ENCODE assay signal across 8 cellular contexts in the genomic region with DNA sequence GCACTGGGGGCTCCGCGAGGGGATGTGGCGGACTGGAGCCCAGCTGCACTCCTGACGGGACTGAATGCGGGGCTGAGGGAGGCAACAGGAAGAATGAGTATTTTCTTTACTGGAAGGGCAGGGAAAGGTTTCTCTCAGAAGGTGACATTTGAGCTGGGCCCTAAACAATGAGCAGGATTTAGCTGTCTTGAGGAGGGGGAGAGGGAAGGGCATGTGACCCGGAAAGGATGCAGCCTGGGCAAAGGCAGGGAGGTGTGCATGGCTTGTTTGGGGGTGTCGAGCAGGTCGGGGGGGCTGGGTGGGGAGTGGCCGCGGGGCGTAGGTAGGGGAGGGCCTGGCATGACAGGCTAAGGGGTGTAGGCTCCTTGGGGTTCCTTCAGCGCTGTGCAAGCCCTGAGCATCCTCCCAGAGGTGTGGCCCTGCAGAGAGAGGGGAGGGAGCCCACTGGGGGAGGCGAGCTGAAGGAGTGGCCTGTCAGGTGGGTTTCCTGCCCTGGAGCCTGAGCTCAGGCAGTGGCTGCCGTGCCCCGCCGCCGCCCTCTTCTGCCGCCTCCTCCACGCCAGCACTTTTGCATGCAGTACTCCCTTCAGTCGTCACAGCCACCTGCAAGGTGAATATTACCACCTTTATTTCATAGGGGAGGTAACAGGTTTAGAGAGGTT. TPM values are rescaled to one million over a fixed set of nuclear protein-coding genes. Genes with fewer than 3 reads are reported as not detected.
A peak's percentile ranks its signal among the peaks of the same experiment; 100 is the strongest.
DNase-seq lines count a peak whose midpoint lies in the region; ATAC-seq, FAIRE-seq and TF ChIP-seq lines count a peak whose summit lies in the region.

No MANE protein-coding gene starts in this region.

- TF ChIP-seq EP300 in HepG2 (IDR thresholded peaks at IDR 0.05; ENCODE audit: low read depth in 2 of 2, low read length in 2 of 2), result no peak
- TF ChIP-seq EP300 in HepG2 (CRISPR knock-in tag; IDR thresholded peaks at IDR 0.05; ENCODE audit: borderline replicate concordance), result no peak

- H3K4me1 ChIP-seq in ES-I3 (ENCODE audit: insufficient read depth, low read length) (peaks cover 29% of the 10 kb centered on the region), RWPE2 (ENCODE audit: insufficient read depth, poor library complexity, severe bottlenecking) (peaks cover 31% of the 10 kb centered on the region), adipocyte (ENCODE audit: control insufficient read depth, insufficient read depth, low read length) (peaks cover 64% of the 10 kb centered on the region), HepG2 (ENCODE audit: insufficient read depth, low read length) (peaks cover 55% of the 10 kb centered on the region)

- no peaks in the 10 kb centered on the region for H4K20me1 ChIP-seq in HepG2 (ENCODE audit: insufficient read depth, low read length)

- H3K4me2 ChIP-seq in HepG2 (ENCODE audit: low read depth, low read length), result peak overlapping the region; percentile 98

- no peak for TF ChIP-seq CTCF in RWPE2 (IDR thresholded peaks at IDR 0.05; ENCODE audit: poor library complexity, severe bottlenecking)
- no peak for TF ChIP-seq CTCF in HepG2 (CRISPR knock-in tag; IDR thresholded peaks at IDR 0.05)

- no peak overlapping the region for H2AFZ ChIP-seq in HepG2 (ENCODE audit: low read length)

- TF ChIP-seq RAD21 in HepG2 (CRISPR knock-in tag; IDR thresholded peaks at IDR 0.05), result no peak

- peak overlapping the region; percentile 61 for H3K9ac ChIP-seq in ES-I3 (ENCODE audit: low read depth, low read length)
- peak overlapping the region; percentile 86 for H3K9ac ChIP-seq in adipocyte (ENCODE audit: low read length)
- peak overlapping the region; percentile 56; the same call in 1 of the 2 replicates for H3K9ac ChIP-seq in HepG2 (ENCODE audit: insufficient read depth, low read depth, low read length)

- intact Hi-C loops in HepG2 (cut with micrococcal nuclease; ENCODE audit: unreplicated experiment), result loop anchor here (5.0 kb wide), 1 partner anchor 162 kb away; no protein-coding TSS in a partner anchor

- ATAC-seq in GM21786 (IDR thresholded peaks at IDR 0.05; ENCODE audit: unreplicated experiment) (peak; percentile 27), RWPE2 (ENCODE audit: low read depth) (no peak; the same call in 2 of the 3 replicates), HepG2 (peak; percentile 15; the same call in 2 of the 3 replicates)

- 76% methylated on average over 13 of the region's 20 CpGs for WGBS in HepG2 (ENCODE audit: low lambda C conversion rate)

- POLR2A ChIA-PET in HepG2 (lab: Yijun Ruan, JAX), result interaction anchor here (0.9 to 1.6 kb wide), 7 partner anchors 10 to 677 kb away, joined by 3 to 8 read pairs (median 4); no protein-coding TSS in a partner anchor

- DNase-seq in RWPE2 (ENCODE audit: low spot score) (no peak), adipocyte (ENCODE audit: low read depth) (no peak), HepG2 (ENCODE audit: low spot score) (no peak), MG63 (no peak), HPDE6-E6E7 (ENCODE audit: extremely low spot score) (no peak)
- DNase-seq in stimulated activated CD8-positive, alpha-beta memory T cell treated with anti-CD3 and anti-CD28 coated beads, Interleukin-2, amount 100 ng/mL, for 48 hours (ENCODE audit: low read depth in 2 of 2), result peak; percentile 53 to 60

- in situ Hi-C loops in HepG2 (cut with HindIII; ENCODE audit: extremely low pct_ligation_motif_present, low pct_unique_long_range_greater_than_20kb), result no loop called here

- peak overlapping the region; percentile 30 for H3K27ac ChIP-seq in RWPE2 (ENCODE audit: poor library complexity, severe bottlenecking)
- no peak overlapping the region for H3K27ac ChIP-seq in HepG2 (ENCODE audit: extremely low read length, insufficient read depth, low read length)

- FAIRE-seq in HepG2 (lab: Jason Lieb, UNC), result no peak

- no peaks in the 10 kb centered on the region for H3K79me2 ChIP-seq in HepG2 (ENCODE audit: insufficient read depth, low read length)

- H3K36me3 ChIP-seq in ES-I3 (ENCODE audit: insufficient read depth, low read length) (no peaks in the 10 kb centered on the region), RWPE2 (ENCODE audit: low read depth) (no peaks in the 10 kb centered on the region), adipocyte (ENCODE audit: control insufficient read depth, insufficient read depth, low read length, severe bottlenecking) (no peaks in the 10 kb centered on the region), HepG2 (replicated peaks in 1 of 2; ENCODE audit: control insufficient read depth in 1 of 2, insufficient read depth in 2 of 2, low read length in 2 of 2) (no peaks in the 10 kb centered on the region), MG63 (no peaks in the 10 kb centered on the region)

- H3K4me3 ChIP-seq in RWPE2 (ENCODE audit: severe bottlenecking), result peak overlapping the region; percentile 10
- peak overlapping the region; percentile 34 for H3K4me3 ChIP-seq in adipocyte (ENCODE audit: low read length)
- peak overlapping the region in 2 of 3 experiments; percentile 66 to 74; a peak in 4 of 6 replicates for H3K4me3 ChIP-seq in HepG2 (replicated peaks in 1 of 3; ENCODE audit: insufficient read depth in 1 of 3, low read depth in 2 of 3, low read length in 3 of 3)
- no peak overlapping the region for H3K4me3 ChIP-seq in MG63

- CTCF ChIA-PET in HepG2 (lab: Yijun Ruan, JAX; ENCODE audit: low intra/inter-chr PET ratio, low total read pairs), result no interaction called here

- TF ChIP-seq POLR2A in HepG2 (IDR thresholded peaks at IDR 0.05; ENCODE audit: insufficient read depth in 1 of 2, low read depth in 2 of 2, low read length in 2 of 2), result no peak

- H3K27me3 ChIP-seq in RWPE2 (ENCODE audit: insufficient read depth, poor library complexity, severe bottlenecking), result no peaks in the 10 kb centered on the region
- no peaks in the 10 kb centered on the region for H3K27me3 ChIP-seq in adipocyte (replicated peaks; ENCODE audit: control insufficient read depth, insufficient read depth, low read length)
- peaks cover 0 to 22% of the 10 kb centered on the region in 2 experiments; a peak in 3 of 5 replicates for H3K27me3 ChIP-seq in HepG2 (ENCODE audit: control insufficient read depth in 1 of 2, insufficient read depth in 2 of 2, low read length in 2 of 2)
- no peaks in the 10 kb centered on the region for H3K27me3 ChIP-seq in MG63

- H3K9me3 ChIP-seq in ES-I3 (ENCODE audit: control insufficient read depth, insufficient read depth, low read length) (no peaks in the 10 kb centered on the region), RWPE2 (ENCODE audit: severe bottlenecking) (no peaks in the 10 kb centered on the region), adipocyte (ENCODE audit: control insufficient read depth, low read length) (no peaks in the 10 kb centered on the region), HepG2 (ENCODE audit: low read length) (no peaks in the 10 kb centered on the region), MG63 (no peaks in the 10 kb centered on the region)

- BruUV-seq in HepG2 (replicated peaks; lab: Mats Ljungman, UMichigan), result no TSS peak

RNA-seq across cellular contexts. Expression of gene ANKDD1A, which starts 17.2 kb away (rescaled TPM):
- total RNA-seq in HepG2 (2016; rRNA removed; fragmentation: Illumina TruSeq; extraction: Trizol), result 0.11 TPM in 2 replicates
- not detected in 2 replicates for total RNA-seq in HepG2 (2016; cell fraction: cytosol; rRNA removed; fragmentation: Illumina TruSeq; extraction: Trizol; ENCODE audit: low read depth)
- total RNA-seq in HepG2 (2016; cell fraction: insoluble cytoplasmic fraction; rRNA removed; fragmentation: Illumina TruSeq; extraction: Trizol), result 0.09 TPM in 1 of 2 replicates, not detected in the other
- total RNA-seq in HepG2 (2016; cell fraction: membrane; rRNA removed; fragmentation: Illumina TruSeq; extraction: Trizol), result not detected in 2 replicates
- not detected in 2 replicates for total RNA-seq in HepG2 (2016; cell fraction: nucleus; rRNA removed; fragmentation: Illumina TruSeq; extraction: Trizol)
- 0.17 and 0.48 TPM in 2 replicates for polyA plus RNA-seq in HepG2 (2011; rRNA removed)
- polyA plus RNA-seq in HepG2 (2011; cell fraction: cytosol; rRNA removed), result 0.19 and 0.23 TPM in 2 replicates
- polyA plus RNA-seq in HepG2 (2011; cell fraction: nucleus; rRNA removed), result 1.3 and 1.5 TPM in 2 replicates
- 0.21 and 0.31 TPM in 2 replicates for polyA plus RNA-seq in HepG2 (2012)
- polyA plus RNA-seq in HepG2 (2016; cell fraction: cytosol; fragmentation: Illumina TruSeq; extraction: Trizol; ENCODE audit: low read depth), result not detected in 2 replicates
- not detected in 2 replicates for polyA plus RNA-seq in HepG2 (2016; cell fraction: insoluble cytoplasmic fraction; fragmentation: Illumina TruSeq; extraction: Trizol; ENCODE audit: low read depth)
- not detected in 2 replicates for polyA plus RNA-seq in HepG2 (2016; cell fraction: membrane; fragmentation: Illumina TruSeq; extraction: Trizol; ENCODE audit: low read depth)
- polyA plus RNA-seq in HepG2 (2016; cell fraction: nucleus; fragmentation: Illumina TruSeq; extraction: Trizol; ENCODE audit: insufficient read depth, low read depth), result not detected in 2 replicates
- polyA minus RNA-seq in HepG2 (2011; rRNA and poly(A)+ RNA removed; ENCODE audit: low replicate concordance), result 0.40 TPM in 2 replicates
- not detected in 2 replicates for polyA minus RNA-seq in HepG2 (2011; cell fraction: cytosol; rRNA and poly(A)+ RNA removed)
- polyA minus RNA-seq in HepG2 (2011; cell fraction: nucleus; rRNA and poly(A)+ RNA removed), result not detected in 2 replicates
- 3.3 and 4.7 TPM in 2 replicates for total RNA-seq in MG63 (2014; rRNA removed; shearing (Covaris generic); ENCODE audit: low replicate concordance)

RNA-seq across cellular contexts. Expression of gene PLEKHO2, which starts 52.8 kb away (rescaled TPM):
- 3.1 and 3.8 TPM in 2 replicates for total RNA-seq in HepG2 (2016; rRNA removed; fragmentation: Illumina TruSeq; extraction: Trizol)
- total RNA-seq in HepG2 (2016; cell fraction: cytosol; rRNA removed; fragmentation: Illumina TruSeq; extraction: Trizol; ENCODE audit: low read depth), result 0.61 and 0.71 TPM in 2 replicates
- total RNA-seq in HepG2 (2016; cell fraction: insoluble cytoplasmic fraction; rRNA removed; fragmentation: Illumina TruSeq; extraction: Trizol), result 3.1 and 4.3 TPM in 2 replicates
- 1.4 and 1.8 TPM in 2 replicates for total RNA-seq in HepG2 (2016; cell fraction: membrane; rRNA removed; fragmentation: Illumina TruSeq; extraction: Trizol)
- 3.2 and 3.6 TPM in 2 replicates for total RNA-seq in HepG2 (2016; cell fraction: nucleus; rRNA removed; fragmentation: Illumina TruSeq; extraction: Trizol)
- 4.8 and 5.1 TPM in 2 replicates for polyA plus RNA-seq in HepG2 (2011; rRNA removed)
- 3.1 and 3.9 TPM in 2 replicates for polyA plus RNA-seq in HepG2 (2011; cell fraction: cytosol; rRNA removed)
- 15.5 and 19.5 TPM in 2 replicates for polyA plus RNA-seq in HepG2 (2011; cell fraction: nucleus; rRNA removed)
- polyA plus RNA-seq in HepG2 (2012), result 3.9 and 4.4 TPM in 2 replicates
- polyA plus RNA-seq in HepG2 (2016; cell fraction: cytosol; fragmentation: Illumina TruSeq; extraction: Trizol; ENCODE audit: low read depth), result 0.38 and 0.41 TPM in 2 replicates
- polyA plus RNA-seq in HepG2 (2016; cell fraction: insoluble cytoplasmic fraction; fragmentation: Illumina TruSeq; extraction: Trizol; ENCODE audit: low read depth), result 2.2 and 3.1 TPM in 2 replicates
- 0.70 and 0.73 TPM in 2 replicates for polyA plus RNA-seq in HepG2 (2016; cell fraction: membrane; fragmentation: Illumina TruSeq; extraction: Trizol; ENCODE audit: low read depth)
- polyA plus RNA-seq in HepG2 (2016; cell fraction: nucleus; fragmentation: Illumina TruSeq; extraction: Trizol; ENCODE audit: insufficient read depth, low read depth), result 17.8 and 18.9 TPM in 2 replicates
- polyA minus RNA-seq in HepG2 (2011; rRNA and poly(A)+ RNA removed; ENCODE audit: low replicate concordance), result 3.4 and 9.7 TPM in 2 replicates
- polyA minus RNA-seq in HepG2 (2011; cell fraction: cytosol; rRNA and poly(A)+ RNA removed), result 3.4 and 3.5 TPM in 2 replicates
- 4.4 and 6.8 TPM in 2 replicates for polyA minus RNA-seq in HepG2 (2011; cell fraction: nucleus; rRNA and poly(A)+ RNA removed)
- total RNA-seq in MG63 (2014; rRNA removed; shearing (Covaris generic); ENCODE audit: low replicate concordance), result 10.9 and 25.0 TPM in 2 replicates

Comparison
In these comparisons a context has a peak if more than half of its experiments do, and no peak if none do; other contexts are left out.
1. DNase-seq: peak in stimulated activated CD8-positive, alpha-beta memory T cell treated with anti-CD3 and anti-CD28 coated beads, Interleukin-2, amount 100 ng/mL, for 48 hours (2 of 2); none in RWPE2 (single experiment), adipocyte (single experiment), HepG2 (single experiment), MG63 (single experiment) and HPDE6-E6E7 (single experiment).
2. Peak in every context shown above with its lines, with median percentiles within 50 percentile points of each other: H3K9ac ChIP-seq.